In the genomic region with DNA sequence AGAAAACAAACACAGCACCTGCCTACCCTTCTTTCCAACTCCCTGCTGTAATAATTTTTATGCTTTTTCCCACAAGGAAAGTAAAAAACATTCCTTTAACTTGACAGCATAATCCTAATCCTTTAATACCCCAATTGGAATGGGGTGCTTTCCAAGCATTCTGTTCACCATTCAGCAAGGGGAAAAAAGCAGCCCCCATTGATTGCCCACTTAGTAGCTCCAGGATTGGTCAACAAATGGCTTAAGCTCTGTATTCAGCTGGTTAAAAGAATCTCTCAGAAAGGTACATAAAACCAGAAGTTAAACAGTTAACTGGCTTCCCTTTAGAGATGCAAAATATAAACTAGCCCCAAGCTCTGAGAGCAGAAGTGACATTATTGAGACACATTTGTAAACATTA, we compare ENCODE assay signal across 28 cellular contexts.
"Had no signal": no experiment of that assay in that cellular context is flagged by ENCODE, and none has a peak within 500 bp of the region (broad histone marks: within the 10 kb centered on the region; RNA-seq: fewer than 3 reads in every experiment).

No MANE protein-coding gene starts in this region.

- H3K27me3 ChIP-seq: ascending aorta, breast epithelium, cardiac muscle cell, colonic mucosa, esophagus squamous epithelium, gastroesophageal sphincter had no signal

- DNase-seq: activated CD4-positive, alpha-beta memory T cell treated with anti-CD3 and anti-CD28 coated beads for 36 hours; activated CD4-positive, alpha-beta T cell treated with anti-CD3 and anti-CD28 coated beads for 36 hours; activated CD4-positive, alpha-beta T cell treated with anti-CD3 and anti-CD28 coated beads, Interleukin-2, amount 10 ng/mL, durations not matched to agents 24 days and 14 days; activated CD4-positive, CD25-positive, alpha-beta regulatory T cell; activated CD4-positive, CD25-positive, alpha-beta regulatory T cell treated with anti-CD3 and anti-CD28 coated beads, Interleukin-2, amount 50 U/mL, for 72 hours; activated CD8-positive, alpha-beta memory T cell treated with anti-CD3 and anti-CD28 coated beads, Interleukin-2, amount 50 U/mL, for 48 hours; activated gamma-delta T cell; activated naive CD4-positive, alpha-beta T cell; activated naive CD4-positive, alpha-beta T cell treated with anti-CD3 and anti-CD28 coated beads, Interleukin-2, amount 10 ng/mL, durations not matched to agents 7 days and 5 days; activated naive CD8-positive, alpha-beta T cell treated with anti-CD3 and anti-CD28 coated beads, Interleukin-2, amount 10 ng/mL, durations not matched to agents 7 days and 5 days; activated T-cell treated with anti-CD3 and anti-CD28 coated beads for 4 hours; activated T-cell treated with anti-CD3 and anti-CD28 coated beads, Interleukin-2, amount 50 U/mL, for 24 hours; activated T-cell treated with anti-CD3 and anti-CD28 coated beads, Interleukin-2, amount 50 U/mL, for 72 hours; central memory CD4-positive, alpha-beta T cell; cerebellar nuclear complex; colonic mucosa; effector CD8-positive, alpha-beta T cell; esophagus squamous epithelium; foreskin melanocyte; T-cell; T-helper 9 cell had no signal

- H3K4me3 ChIP-seq: ascending aorta, breast epithelium, cardiac muscle cell, colonic mucosa, esophagus squamous epithelium, gastroesophageal sphincter had no signal

- H3K4me1 Mint-ChIP-seq: activated CD4-positive, alpha-beta T cell treated with anti-CD3 and anti-CD28 coated beads for 36 hours; activated CD4-positive, alpha-beta T cell treated with anti-CD3 and anti-CD28 coated beads, Interleukin-2, amount 10 ng/mL, durations not matched to agents 24 days and 14 days; activated naive CD4-positive, alpha-beta T cell treated with anti-CD3 and anti-CD28 coated beads, Interleukin-2, amount 10 ng/mL, durations not matched to agents 7 days and 5 days; activated naive CD8-positive, alpha-beta T cell treated with anti-CD3 and anti-CD28 coated beads, Interleukin-2, amount 10 ng/mL, durations not matched to agents 7 days and 5 days; T-cell had no signal

- H3K9me3 ChIP-seq: ascending aorta, breast epithelium, colonic mucosa, esophagus squamous epithelium, gastroesophageal sphincter had no signal

- H3K4me3 Mint-ChIP-seq: activated CD4-positive, alpha-beta memory T cell treated with anti-CD3 and anti-CD28 coated beads for 36 hours; activated CD4-positive, alpha-beta T cell treated with anti-CD3 and anti-CD28 coated beads for 36 hours; activated CD4-positive, alpha-beta T cell treated with anti-CD3 and anti-CD28 coated beads, Interleukin-2, amount 10 ng/mL, durations not matched to agents 24 days and 14 days; activated naive CD4-positive, alpha-beta T cell treated with anti-CD3 and anti-CD28 coated beads, Interleukin-2, amount 10 ng/mL, durations not matched to agents 7 days and 5 days; activated naive CD8-positive, alpha-beta T cell treated with anti-CD3 and anti-CD28 coated beads, Interleukin-2, amount 10 ng/mL, durations not matched to agents 7 days and 5 days; activated T-cell treated with anti-CD3 and anti-CD28 coated beads, Interleukin-2, amount 50 U/mL, for 24 hours; activated T-cell treated with anti-CD3 and anti-CD28 coated beads, Interleukin-2, amount 50 U/mL, for 72 hours; brain; T-cell; T-helper 1 cell treated with Interleukin-12 subunit alpha and Interleukin-12 subunit beta and Interleukin-4 antibody, amounts not matched to agents 30 μg/mL and 1 μg/mL, for 36 hours had no signal

- H3K36me3 Mint-ChIP-seq: activated CD4-positive, alpha-beta memory T cell treated with anti-CD3 and anti-CD28 coated beads for 36 hours; activated naive CD4-positive, alpha-beta T cell treated with anti-CD3 and anti-CD28 coated beads, Interleukin-2, amount 10 ng/mL, durations not matched to agents 7 days and 5 days; activated naive CD8-positive, alpha-beta T cell treated with anti-CD3 and anti-CD28 coated beads, Interleukin-2, amount 10 ng/mL, durations not matched to agents 7 days and 5 days; T-cell had no signal

- H3K9me3 Mint-ChIP-seq: activated CD4-positive, alpha-beta T cell treated with anti-CD3 and anti-CD28 coated beads, Interleukin-2, amount 10 ng/mL, durations not matched to agents 24 days and 14 days; T-helper 1 cell treated with Interleukin-12 subunit alpha and Interleukin-12 subunit beta and Interleukin-4 antibody, amounts not matched to agents 30 μg/mL and 1 μg/mL, for 36 hours had no signal

- H3K36me3 ChIP-seq: ascending aorta, breast epithelium, cardiac muscle cell, colonic mucosa, esophagus squamous epithelium, gastroesophageal sphincter had no signal

- ATAC-seq: activated CD4-positive, alpha-beta T cell treated with anti-CD3 and anti-CD28 coated beads for 36 hours; activated naive CD4-positive, alpha-beta T cell treated with anti-CD3 and anti-CD28 coated beads, Interleukin-2, amount 50 U/mL, for 72 hours; activated T-cell treated with anti-CD3 and anti-CD28 coated beads, Interleukin-2, amount 50 U/mL, for 72 hours; gastroesophageal sphincter; T-cell had no signal

- H3K27ac Mint-ChIP-seq: activated CD4-positive, alpha-beta memory T cell treated with anti-CD3 and anti-CD28 coated beads for 36 hours; activated CD4-positive, alpha-beta T cell treated with anti-CD3 and anti-CD28 coated beads for 36 hours; activated CD4-positive, alpha-beta T cell treated with anti-CD3 and anti-CD28 coated beads, Interleukin-2, amount 10 ng/mL, durations not matched to agents 24 days and 14 days; activated naive CD4-positive, alpha-beta T cell treated with anti-CD3 and anti-CD28 coated beads, Interleukin-2, amount 10 ng/mL, durations not matched to agents 7 days and 5 days; activated naive CD4-positive, alpha-beta T cell treated with anti-CD3 and anti-CD28 coated beads, Interleukin-2, amount 50 U/mL, for 72 hours; activated naive CD8-positive, alpha-beta T cell treated with anti-CD3 and anti-CD28 coated beads, Interleukin-2, amount 10 ng/mL, durations not matched to agents 7 days and 5 days; activated T-cell treated with anti-CD3 and anti-CD28 coated beads, Interleukin-2, amount 50 U/mL, for 24 hours; activated T-cell treated with anti-CD3 and anti-CD28 coated beads, Interleukin-2, amount 50 U/mL, for 72 hours; brain; T-cell; T-helper 1 cell treated with Interleukin-12 subunit alpha and Interleukin-12 subunit beta and Interleukin-4 antibody, amounts not matched to agents 30 μg/mL and 1 μg/mL, for 36 hours had no signal

- H3K4me1 ChIP-seq: ascending aorta, breast epithelium, colonic mucosa, esophagus squamous epithelium, gastroesophageal sphincter had no signal

- H3K27me3 Mint-ChIP-seq: activated CD4-positive, alpha-beta memory T cell treated with anti-CD3 and anti-CD28 coated beads for 36 hours; activated CD4-positive, alpha-beta T cell treated with anti-CD3 and anti-CD28 coated beads for 36 hours; activated CD4-positive, alpha-beta T cell treated with anti-CD3 and anti-CD28 coated beads, Interleukin-2, amount 10 ng/mL, durations not matched to agents 24 days and 14 days; activated naive CD4-positive, alpha-beta T cell treated with anti-CD3 and anti-CD28 coated beads, Interleukin-2, amount 10 ng/mL, durations not matched to agents 7 days and 5 days; activated naive CD8-positive, alpha-beta T cell treated with anti-CD3 and anti-CD28 coated beads, Interleukin-2, amount 10 ng/mL, durations not matched to agents 7 days and 5 days; activated T-cell treated with anti-CD3 and anti-CD28 coated beads, Interleukin-2, amount 50 U/mL, for 24 hours; T-cell had no signal
